In the genomic region with DNA sequence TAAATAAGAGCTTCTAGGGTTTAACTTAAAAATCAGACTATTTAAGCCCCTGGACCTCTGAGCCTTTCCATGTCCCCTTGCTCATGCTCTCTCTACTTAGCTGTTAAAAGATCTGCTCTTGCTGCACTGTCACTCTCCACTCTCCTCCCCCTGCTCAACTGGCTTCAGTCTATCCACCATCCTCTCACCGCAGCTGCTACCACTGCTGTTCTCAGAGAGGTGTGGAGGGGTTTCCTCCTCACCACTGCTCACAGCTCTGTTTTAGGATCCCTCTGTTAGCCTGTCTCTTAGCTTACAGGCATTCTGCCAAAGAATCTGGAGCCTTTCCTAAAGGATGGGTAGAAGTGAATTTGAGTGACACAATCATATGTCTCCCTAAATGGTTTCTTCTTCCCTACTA, we compare ENCODE assay signal across 18 cellular contexts. TPM values are rescaled to one million over a fixed set of nuclear protein-coding genes. Genes with fewer than 3 reads are reported as not detected.
A peak's percentile ranks its signal among the peaks of the same experiment; 100 is the strongest.
DNase-seq lines count a peak whose midpoint lies in the region; ATAC-seq and TF ChIP-seq lines count a peak whose summit lies in the region.
"Had no signal": no experiment of that assay in that cellular context is flagged by ENCODE, and none has a peak within 500 bp of the region (broad histone marks: within the 10 kb centered on the region; RNA-seq: fewer than 3 reads in every experiment).

No MANE protein-coding gene starts in this region.

- WGBS in suprapubic skin = 88% methylated on average over 1 of the region's 1 CpG

- no peak for TF ChIP-seq POLR2A in suprapubic skin (IDR thresholded peaks at IDR 0.05)

- ATAC-seq in GM19463 (IDR thresholded peaks at IDR 0.05; ENCODE audit: unreplicated experiment) = peak; percentile 34
- ATAC-seq in HG03066 (IDR thresholded peaks at IDR 0.05; ENCODE audit: low read depth, unreplicated experiment) = peak; percentile 41
- no peak for ATAC-seq in WTC11

- no peaks in the 10 kb centered on the region for H3K36me3 Mint-ChIP-seq in WTC11

- DNase-seq in GM12865 (ENCODE audit: low read depth) (peak; percentile 53), cerebellum (ENCODE audit: low spot score) (peak; percentile 4), suprapubic skin (ENCODE audit: low spot score in 2 of 2) (no peak), superior temporal gyrus (ENCODE audit: extremely low spot score) (no peak), WTC11 (ENCODE audit: low spot score) (no peak), KG1 (lab: John Stamatoyannopoulos, UW) (no peak)
- DNase-seq: activated CD8-positive, alpha-beta memory T cell treated with anti-CD3 and anti-CD28 coated beads, Interleukin-2, amount 50 U/mL, for 48 hours; adrenal gland; dermis blood vessel endothelial cell; foreskin melanocyte; GDM1; kidney; MV-4-11; NCI-H524; SHP77 had no signal

- no peaks in the 10 kb centered on the region for H3K27me3 ChIP-seq in suprapubic skin
- H3K27me3 ChIP-seq: adrenal gland had no signal

- H3K27ac ChIP-seq in suprapubic skin = no peak overlapping the region
- H3K27ac ChIP-seq: adrenal gland had no signal

- no peak overlapping the region for H3K27ac Mint-ChIP-seq in WTC11

- H3K9me3 ChIP-seq in suprapubic skin = no peaks in the 10 kb centered on the region
- H3K9me3 ChIP-seq: adrenal gland had no signal

- H3K36me3 ChIP-seq in suprapubic skin = no peaks in the 10 kb centered on the region
- H3K36me3 ChIP-seq: adrenal gland had no signal

- POLR2A ChIA-PET in WTC11 (lab: Charles Lee) = no interaction called here

- no peaks in the 10 kb centered on the region for H3K27me3 Mint-ChIP-seq in WTC11 (ENCODE audit: low read depth)

- TF ChIP-seq CTCF in GM12865 (IDR thresholded peaks at IDR 0.05; ENCODE audit: insufficient read depth, low read depth, low read length, missing control alignments) (no peak), suprapubic skin (IDR thresholded peaks at IDR 0.05) (no peak), WTC11 (IDR thresholded peaks at IDR 0.05) (no peak)

- H3K4me3 ChIP-seq in GM12865 (ENCODE audit: low read depth, low read length) (no peak overlapping the region), suprapubic skin (no peak overlapping the region)
- H3K4me3 ChIP-seq: adrenal gland had no signal

- H3K9me3 Mint-ChIP-seq in WTC11 = peaks cover 4% of the 10 kb centered on the region
- H3K9me3 Mint-ChIP-seq: nephron had no signal

- H3K4me1 ChIP-seq in suprapubic skin = peaks cover 8% of the 10 kb centered on the region
- H3K4me1 ChIP-seq: adrenal gland had no signal

- no peaks in the 10 kb centered on the region for H3K4me1 Mint-ChIP-seq in WTC11

- TF ChIP-seq EP300 in suprapubic skin (IDR thresholded peaks at IDR 0.05) = no peak

- no peak overlapping the region for H3K4me3 Mint-ChIP-seq in WTC11

- CTCF ChIA-PET in WTC11 (lab: Charles Lee) = no interaction called here

TF ChIP-seq in WTC11, 78 proteins besides CTCF, POLR2A, EP300 and RAD21:
- TF ChIP-seq NR2C2 (CRISPR knock-in tag; IDR thresholded peaks at IDR 0.05) = no peak
- TF ChIP-seq ATF1 (CRISPR knock-in tag; IDR thresholded peaks at IDR 0.05) = no peak
- TF ChIP-seq ZNF423 (CRISPR knock-in tag; IDR thresholded peaks at IDR 0.05) = no peak
- TF ChIP-seq GRHL2 (CRISPR knock-in tag; IDR thresholded peaks at IDR 0.05; ENCODE audit: insufficient replicate concordance, severe bottlenecking) = no peak
- no peak for TF ChIP-seq ZNF121 (CRISPR knock-in tag; IDR thresholded peaks at IDR 0.05)
- TF ChIP-seq ZNF396 (CRISPR knock-in tag; IDR thresholded peaks at IDR 0.05; ENCODE audit: borderline replicate concordance) = no peak

RNA-seq across cellular contexts. Expression of gene ATP2B1, which starts 43.7 kb away (rescaled TPM):
- total RNA-seq in cerebellum (174 TPM), suprapubic skin (10 to 100 TPM; 31.8 to 97.3 (median 74.5) TPM), WTC11 (2021) (29.6 to 31.7 TPM (median 31.3 TPM) in 3 replicates)

Comparison
In these comparisons a context has a peak if more than half of its experiments do, and no peak if none do; other contexts are left out.
1. DNase-seq: peak in GM12865 (single experiment) and cerebellum (single experiment); none in suprapubic skin (0 of 2), superior temporal gyrus (single experiment), WTC11 (single experiment) and KG1 (single experiment).